ENCODE assay signal across 8 cellular contexts in the genomic region with DNA sequence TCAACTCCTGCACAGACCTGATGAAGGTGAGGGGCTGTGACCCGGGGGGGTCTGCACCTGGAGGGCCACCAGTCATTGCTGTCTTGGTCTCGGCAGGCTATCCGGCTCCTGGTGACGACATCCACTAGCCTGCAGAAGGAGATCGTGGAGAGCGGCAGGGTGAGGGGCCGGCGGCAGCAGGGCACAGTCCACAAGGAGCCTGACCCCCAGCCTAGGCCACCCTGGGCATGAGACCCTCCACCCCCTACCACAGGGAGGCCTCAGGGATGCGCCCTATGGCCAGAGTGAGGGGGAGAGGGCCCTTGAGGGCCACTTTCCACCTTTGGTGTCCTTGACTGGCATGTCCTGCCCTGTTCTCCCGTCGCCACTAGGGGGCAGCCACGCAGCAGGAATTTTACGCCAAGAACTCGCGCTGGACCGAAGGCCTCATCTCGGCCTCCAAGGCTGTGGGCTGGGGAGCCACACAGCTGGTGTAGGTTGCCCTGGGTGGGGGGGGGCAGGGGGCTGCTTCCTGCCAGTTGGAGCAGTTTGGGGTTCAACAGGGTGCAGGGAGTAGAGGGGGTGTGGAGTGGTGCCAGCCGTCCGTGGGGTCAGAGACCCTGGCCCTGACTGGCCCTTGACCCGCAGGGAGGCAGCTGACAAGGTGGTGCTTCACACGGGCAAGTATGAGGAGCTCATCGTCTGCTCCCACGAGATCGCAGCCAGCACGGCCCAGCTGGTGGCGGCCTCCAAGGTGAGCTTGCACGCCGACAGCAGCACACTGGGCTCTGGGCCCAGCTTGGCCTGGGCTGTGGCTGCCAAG. TPM values are rescaled to one million over a fixed set of nuclear protein-coding genes. Genes with fewer than 3 reads are reported as not detected.
DNase-seq lines count a peak whose midpoint lies in the region; ATAC-seq and TF ChIP-seq lines count a peak whose summit lies in the region.

No MANE protein-coding gene starts in this region.

- no peaks in the 10 kb centered on the region for H3K36me3 ChIP-seq in smooth muscle cell (ENCODE audit: low read depth)

- no peak overlapping the region for H3K9ac ChIP-seq in smooth muscle cell (ENCODE audit: low read depth)

- H2AFZ ChIP-seq in smooth muscle cell (ENCODE audit: low read depth) = no peak overlapping the region

- H3F3A ChIP-seq in smooth muscle cell (ENCODE audit: low read depth) = no peaks in the 10 kb centered on the region

- H3K27ac ChIP-seq in smooth muscle cell (ENCODE audit: low read depth) = no peak overlapping the region

- H3K9me3 ChIP-seq in smooth muscle cell (replicated peaks; ENCODE audit: low read depth) = no peaks in the 10 kb centered on the region

- no peaks in the 10 kb centered on the region for H3K4me1 ChIP-seq in smooth muscle cell (ENCODE audit: low read depth)

- H3K4me2 ChIP-seq in smooth muscle cell = no peak overlapping the region

- peak; percentile 92 for TF ChIP-seq CTCF in smooth muscle cell (IDR thresholded peaks at IDR 0.05; ENCODE audit: borderline replicate concordance, insufficient read depth, poor library complexity, severe bottlenecking)

- no peaks in the 10 kb centered on the region for H3K27me3 ChIP-seq in smooth muscle cell (ENCODE audit: low read depth)

- H4K20me1 ChIP-seq in smooth muscle cell (ENCODE audit: low read depth) = no peaks in the 10 kb centered on the region

- ATAC-seq in HG03097 (IDR thresholded peaks at IDR 0.05; ENCODE audit: low FRiP score, unreplicated experiment) = no peak

- no peaks in the 10 kb centered on the region for H3K79me2 ChIP-seq in smooth muscle cell (ENCODE audit: low read depth)

- DNase-seq in SHP77 (lab: John Stamatoyannopoulos, UW) (peak; percentile 63 to 76), SHP77 treated with DMSO at 0.1 percent for 48 hours (lab: John Stamatoyannopoulos, UW) (no peak), NCI-H1694 (lab: John Stamatoyannopoulos, UW) (peak; percentile 42), UCSD-AML1 (lab: John Stamatoyannopoulos, UW; ENCODE audit: unreplicated experiment) (peak; percentile 80), astrocyte of the hippocampus (ENCODE audit: low read depth, low spot score) (peak; percentile 88), hippocampal formation (lab: John Stamatoyannopoulos, UW) (peak; percentile 46 to 75), smooth muscle cell (lab: John Stamatoyannopoulos, UW; ENCODE audit: unreplicated experiment) (peak; percentile 56)

- H3K4me3 ChIP-seq in smooth muscle cell = no peak overlapping the region

- 60% methylated on average over 28 of the region's 28 CpGs for WGBS in smooth muscle cell (ENCODE audit: low lambda C conversion rate)

RNA-seq across cellular contexts. Expression of a gene that starts 25.0 kb away (rescaled TPM):
- total RNA-seq in smooth muscle cell = 7.4 and 27.8 TPM in 2 replicates
- 6.0 and 13.7 TPM in 2 replicates for polyA plus RNA-seq in smooth muscle cell

RNA-seq across cellular contexts. Expression of a gene that starts 35.7 kb away (rescaled TPM):
- total RNA-seq in smooth muscle cell = 14.8 and 20.4 TPM in 2 replicates
- polyA plus RNA-seq in smooth muscle cell = 25.3 and 37.9 TPM in 2 replicates
